Comparison of ENCODE assay signal across 20 cellular contexts in genomic region chr16:67930191-67930590, GRCh38.
"Had no signal": no experiment of that assay in that cellular context is flagged by ENCODE, and none has a peak within 500 bp of the region (broad histone marks: within the 10 kb centered on the region; RNA-seq: fewer than 3 reads in every experiment).

No MANE protein-coding gene starts in this region.

- H3K4me3 Mint-ChIP-seq: dendritic cell treated with granulocyte-macrophage colony-stimulating factor and Interleukin-4, amounts not matched to agents 40 ng/mL and 50 ng/mL, for 4 days; effector memory CD8-positive, alpha-beta T cell; naive B cell; nephron had no signal

- H3K27ac ChIP-seq: epithelial cell of prostate, esophagus muscularis mucosa, gastrocnemius medialis, heart right ventricle, suprapubic skin, thyroid gland, upper lobe of left lung, uterus had no signal

- H3K9me3 ChIP-seq: esophagus muscularis mucosa, gastrocnemius medialis, heart right ventricle, suprapubic skin, thyroid gland, upper lobe of left lung, uterus had no signal

- H3K9me3 Mint-ChIP-seq: dendritic cell treated with granulocyte-macrophage colony-stimulating factor and Interleukin-4, amounts not matched to agents 40 ng/mL and 50 ng/mL, for 4 days; effector memory CD8-positive, alpha-beta T cell; naive B cell; nephron had no signal

- H3K27ac Mint-ChIP-seq: dendritic cell treated with granulocyte-macrophage colony-stimulating factor and Interleukin-4, amounts not matched to agents 40 ng/mL and 50 ng/mL, for 4 days; nephron had no signal

- H3K27me3 Mint-ChIP-seq: dendritic cell treated with granulocyte-macrophage colony-stimulating factor and Interleukin-4, amounts not matched to agents 40 ng/mL and 50 ng/mL, for 4 days; effector memory CD8-positive, alpha-beta T cell; naive B cell had no signal

- DNase-seq: effector memory CD8-positive, alpha-beta T cell; heart right ventricle; hypothalamus; kidney glomerular epithelial cell; mesendoderm; naive B cell; posterior cingulate gyrus; small intestine; stimulated activated CD4-positive, alpha-beta T cell treated with anti-CD3 and anti-CD28 coated beads, Interleukin-12 subunit alpha, Interleukin-12 subunit beta, amount 100 ng/mL, for 4 hours; stimulated activated naive CD8-positive, alpha-beta T cell treated with anti-CD3 and anti-CD28 coated beads, Interleukin-15, Interleukin-2, amounts not matched to agents 100 U/mL and 50 U/mL, for 24 hours; thyroid gland; upper lobe of left lung; uterus had no signal

- H3K4me3 ChIP-seq: esophagus muscularis mucosa, gastrocnemius medialis, heart right ventricle, suprapubic skin, thyroid gland, upper lobe of left lung, uterus had no signal

- ATAC-seq: effector memory CD8-positive, alpha-beta T cell; gastrocnemius medialis; heart right ventricle; stimulated activated naive CD8-positive, alpha-beta T cell treated with anti-CD3 and anti-CD28 coated beads, Interleukin-15, Interleukin-2, amounts not matched to agents 100 U/mL and 50 U/mL, for 24 hours had no signal

- FAIRE-seq: islet of Langerhans, small intestine had no signal

- H3K36me3 ChIP-seq: uterus had no signal

- H3K27me3 ChIP-seq: esophagus muscularis mucosa, gastrocnemius medialis, heart right ventricle, suprapubic skin, thyroid gland, upper lobe of left lung, uterus had no signal
